Comparison of ENCODE assay signal across 2 cellular contexts in the genomic region with DNA sequence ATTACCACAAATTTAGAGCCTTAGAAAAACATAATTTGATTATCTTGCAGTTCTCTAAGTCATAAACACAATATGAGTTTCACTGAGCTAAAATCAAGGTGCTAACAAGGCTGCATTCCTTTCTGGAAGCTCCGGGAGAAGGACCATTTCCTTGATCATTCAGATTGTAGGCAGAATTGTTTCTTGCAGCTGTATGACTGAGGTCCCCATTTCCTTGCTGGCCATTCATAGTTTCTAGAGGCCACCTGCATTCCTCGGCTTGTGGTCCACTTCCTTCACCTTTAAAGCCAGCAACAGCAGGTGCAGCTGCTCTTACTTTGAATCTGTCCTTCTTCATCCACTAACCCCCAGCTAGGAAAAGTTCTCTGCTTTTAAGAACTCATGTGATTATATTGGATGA.
TF ChIP-seq lines count a peak whose summit lies in the region.

No MANE protein-coding gene starts in this region.

TF ChIP-seq in A549, 52 proteins besides CTCF, POLR2A, EP300 and RAD21:
- peak; percentile 10 for TF ChIP-seq MAFK (IDR thresholded peaks at IDR 0.05; ENCODE audit: partially characterized antibody)
- TF ChIP-seq MYC (IDR thresholded peaks at IDR 0.05; ENCODE audit: borderline replicate concordance, low read length), result no peak
TF ChIP-seq in A549: peak in this region for 1.

TF ChIP-seq in H1, 55 proteins besides CTCF, POLR2A, EP300 and RAD21:
- TF ChIP-seq BACH1 (IDR thresholded peaks at IDR 0.05; ENCODE audit: low read length) (no peak), SP4 (IDR thresholded peaks at IDR 0.05; ENCODE audit: low read length) (no peak), TCF12 (IDR thresholded peaks at IDR 0.05; ENCODE audit: low read depth, low read length) (0 out of 2 replicates have a peak, but pooled peaks have one; percentile 47), NRF1 (IDR thresholded peaks at IDR 0.05; ENCODE audit: low read depth, low read length) (no peak), RBBP5 (IDR thresholded peaks at IDR 0.05; ENCODE audit: borderline replicate concordance, low read depth, low read length) (no peak)
